9 cellular contexts compared by ENCODE assay signal in the genomic region with DNA sequence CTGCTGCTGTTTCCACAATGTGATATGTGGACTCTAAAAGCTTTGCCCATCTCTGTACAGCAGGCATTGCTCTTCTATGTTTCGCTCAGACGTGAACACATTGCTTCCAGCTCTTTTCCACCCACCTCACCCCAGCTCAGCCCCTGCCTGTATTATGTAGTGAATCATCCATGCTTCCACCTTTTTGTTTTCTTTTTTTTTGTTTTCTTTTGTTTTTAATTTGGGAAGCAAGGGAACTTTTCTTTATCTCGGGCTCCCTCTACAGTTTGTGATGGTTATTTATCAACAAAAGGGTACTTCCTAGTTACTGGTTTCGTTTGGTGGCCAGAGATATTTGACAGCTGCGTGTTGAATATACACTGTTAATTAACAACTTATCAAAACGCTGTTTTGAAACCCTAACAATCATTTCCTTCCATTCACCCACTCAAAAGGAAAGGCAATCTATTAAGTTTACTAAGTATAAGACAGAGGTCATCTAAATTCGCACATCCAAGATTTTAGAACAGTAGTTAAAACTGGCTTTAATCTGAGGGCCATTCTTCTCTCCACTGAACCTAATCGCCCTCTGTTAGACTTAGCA.
A peak's percentile ranks its signal among the peaks of the same experiment; 100 is the strongest.
DNase-seq lines count a peak whose midpoint lies in the region; ATAC-seq and TF ChIP-seq lines count a peak whose summit lies in the region.
"Had no signal": no experiment of that assay in that cellular context is flagged by ENCODE, and none has a peak within 500 bp of the region (broad histone marks: within the 10 kb centered on the region; RNA-seq: fewer than 3 reads in every experiment).

No MANE protein-coding gene starts in this region.

- H3F3A ChIP-seq in SU-DHL-6 (ENCODE audit: insufficient read depth): no peaks in the 10 kb centered on the region

- H3K4me2 ChIP-seq in SU-DHL-6 (ENCODE audit: low read depth, low read length, poor library complexity, severe bottlenecking): peak overlapping the region; percentile 10

- no peaks in the 10 kb centered on the region for H3K9me2 ChIP-seq in SU-DHL-6 (replicated peaks; ENCODE audit: insufficient read depth, low read length)

- H3K36me3 ChIP-seq in SU-DHL-6 (ENCODE audit: low read length): no peaks in the 10 kb centered on the region
- H3K36me3 ChIP-seq: neutrophil had no signal

- no peak overlapping the region for H3K9ac ChIP-seq in SU-DHL-6 (ENCODE audit: low read length)

- no peak overlapping the region for H3K4me3 ChIP-seq in SU-DHL-6 (ENCODE audit: insufficient read depth, low read length, poor library complexity, severe bottlenecking)

- no peaks in the 10 kb centered on the region for H3K27me3 ChIP-seq in SU-DHL-6 (ENCODE audit: low read length)
- H3K27me3 ChIP-seq: neutrophil had no signal

- TF ChIP-seq CTCF in SU-DHL-6 (IDR thresholded peaks at IDR 0.05; ENCODE audit: insufficient read depth, low read length, poor library complexity, severe bottlenecking): peak; percentile 65

- no peak overlapping the region for H2AFZ ChIP-seq in SU-DHL-6 (ENCODE audit: low read depth, low read length, severe bottlenecking)

- H3K79me2 ChIP-seq in SU-DHL-6 (ENCODE audit: insufficient read depth, low read length): no peaks in the 10 kb centered on the region

- H3K9me3 ChIP-seq in SU-DHL-6 (ENCODE audit: insufficient read depth, low read length): no peaks in the 10 kb centered on the region
- H3K9me3 ChIP-seq: neutrophil had no signal

- ATAC-seq in GM19035 (IDR thresholded peaks at IDR 0.05; ENCODE audit: unreplicated experiment) (peak; percentile 63), HG03457 (IDR thresholded peaks at IDR 0.05; ENCODE audit: unreplicated experiment) (no peak)

- no peaks in the 10 kb centered on the region for H4K20me1 ChIP-seq in SU-DHL-6 (ENCODE audit: low read depth, low read length)

- no peak overlapping the region for H3K27ac ChIP-seq in SU-DHL-6 (ENCODE audit: low read depth, low read length)
- H3K27ac ChIP-seq: neutrophil had no signal

- DNase-seq in COLO829 (ENCODE audit: low spot score) (peak; percentile 81), HPDE6-E6E7 (ENCODE audit: extremely low spot score) (peak; percentile 31), glomerular endothelial cell (ENCODE audit: extremely low read depth, low read depth, low spot score) (peak; percentile 20), superior temporal gyrus (ENCODE audit: extremely low spot score) (peak; percentile 82)
- DNase-seq in activated naive CD4-positive, alpha-beta T cell treated with Interleukin-2 at 50 U/mL for 16 hours: no peak
